ENCODE assay signal across 15 cellular contexts in the genomic region with DNA sequence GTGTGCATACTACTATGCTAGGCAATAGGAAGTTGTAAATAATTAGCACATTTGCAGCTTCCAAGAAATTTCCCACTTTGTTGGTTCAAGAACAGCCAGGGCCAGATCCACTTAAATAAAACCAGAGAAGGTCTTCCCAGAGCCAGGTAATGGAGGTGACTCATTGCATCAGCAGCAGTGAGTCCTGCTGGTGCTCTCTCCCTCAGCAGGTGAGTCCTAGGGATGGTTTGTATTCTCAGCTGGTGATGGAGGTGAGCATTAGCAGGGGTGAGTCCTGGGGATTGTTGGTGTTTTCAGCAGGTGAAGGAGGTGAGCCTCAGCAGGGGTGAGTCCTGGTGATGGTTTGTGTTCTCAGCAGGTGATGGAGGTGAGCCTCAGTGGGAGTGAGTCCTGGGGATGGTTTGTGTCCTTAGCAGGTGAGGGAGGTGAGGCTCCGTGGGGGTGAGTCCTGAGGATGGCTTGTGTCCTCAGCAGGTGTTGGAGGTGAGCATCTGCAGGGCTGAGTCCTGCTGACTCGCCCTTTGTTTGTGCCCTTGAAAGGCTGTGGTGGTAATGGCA.
DNase-seq lines count a peak whose midpoint lies in the region; ATAC-seq and TF ChIP-seq lines count a peak whose summit lies in the region.
"Had no signal": no experiment of that assay in that cellular context is flagged by ENCODE, and none has a peak within 500 bp of the region (broad histone marks: within the 10 kb centered on the region; RNA-seq: fewer than 3 reads in every experiment).

No MANE protein-coding gene starts in this region.

- peak; percentile 44 for ATAC-seq in foreskin keratinocyte
- ATAC-seq in stimulated activated effector memory CD8-positive, alpha-beta T cell treated with anti-CD3 and anti-CD28 coated beads, Interleukin-12 subunit alpha, Interleukin-12 subunit beta, amount 100 ng/mL, for 72 hours, result peak; percentile 36

- WGBS in mammary epithelial cell (ENCODE audit: low coverage, missing lambda C conversion rate), result 78% methylated on average over 2 of the region's 2 CpGs

- intact Hi-C loops in mammary epithelial cell (cut with micrococcal nuclease), result no loop called here
- intact Hi-C loops in uterus (cut with DNase I; ENCODE audit: low total_unique reads), result no loop called here

- H3K4me3 Mint-ChIP-seq in stimulated activated effector memory CD8-positive, alpha-beta T cell treated with anti-CD3 and anti-CD28 coated beads, Interleukin-12 subunit alpha, Interleukin-12 subunit beta, amount 100 ng/mL, for 72 hours, result no peak overlapping the region
- H3K4me3 Mint-ChIP-seq: CD4-positive, CD25-positive, alpha-beta regulatory T cell; HFFc6 had no signal

- POLR2A ChIA-PET in HEK293 (lab: Yijun Ruan, JAX), result no interaction called here

- no peaks in the 10 kb centered on the region for H3K4me1 ChIP-seq in HEK293 (ENCODE audit: control insufficient read depth, insufficient read depth, low read length)
- H3K4me1 ChIP-seq in mammary epithelial cell (ENCODE audit: insufficient read depth, low read length), result no peaks in the 10 kb centered on the region
- H3K4me1 ChIP-seq in foreskin keratinocyte, result no peaks in the 10 kb centered on the region
- no peaks in the 10 kb centered on the region for H3K4me1 ChIP-seq in uterus
- no peaks in the 10 kb centered on the region for H3K4me1 ChIP-seq in MM.1S (ENCODE audit: low read length)
- H3K4me1 ChIP-seq: BLaER1 treated with 17β-estradiol and CSF1 and Interleukin-3, amounts not matched to agents 10 nM and 100 nM; HAP-1 had no signal

- H3K4me1 Mint-ChIP-seq in stimulated activated effector memory CD8-positive, alpha-beta T cell treated with anti-CD3 and anti-CD28 coated beads, Interleukin-12 subunit alpha, Interleukin-12 subunit beta, amount 100 ng/mL, for 72 hours, result no peaks in the 10 kb centered on the region
- H3K4me1 Mint-ChIP-seq: CD4-positive, CD25-positive, alpha-beta regulatory T cell had no signal

- DNase-seq in mammary epithelial cell (peak; percentile 6), foreskin keratinocyte (peak in 1 of 2 donors; percentile 22), uterus (no peak), MM.1S (no peak), RPMI8226 (no peak)
- no peak for DNase-seq in stimulated activated effector memory CD8-positive, alpha-beta T cell treated with anti-CD3 and anti-CD28 coated beads, Interleukin-12 subunit alpha, Interleukin-12 subunit beta, amount 100 ng/mL, for 72 hours (ENCODE audit: low spot score in 2 of 2)
- DNase-seq: ACHN; CD4-positive, CD25-positive, alpha-beta regulatory T cell; DMS53; GF-D8; GOT3; HFFc6 had no signal

- no peak overlapping the region for H3K4me3 ChIP-seq in HEK293 (ENCODE audit: low read depth, low read length)
- no peak overlapping the region for H3K4me3 ChIP-seq in mammary epithelial cell (replicated peaks in 1 of 3; ENCODE audit: insufficient read depth in 1 of 3, low read depth in 2 of 3, low read length in 3 of 3)
- no peak overlapping the region for H3K4me3 ChIP-seq in uterus
- no peak overlapping the region for H3K4me3 ChIP-seq in MM.1S (ENCODE audit: low read length)
- H3K4me3 ChIP-seq: BLaER1 treated with 17β-estradiol and CSF1 and Interleukin-3, amounts not matched to agents 10 nM and 100 nM; HAP-1 had no signal

- no peak overlapping the region for H2AFZ ChIP-seq in mammary epithelial cell (ENCODE audit: low read depth, low read length)
- no peak overlapping the region for H2AFZ ChIP-seq in MM.1S (ENCODE audit: low read length)

- H3K4me2 ChIP-seq in mammary epithelial cell (ENCODE audit: insufficient read depth, low read depth, low read length), result no peak overlapping the region
- no peak overlapping the region for H3K4me2 ChIP-seq in MM.1S (ENCODE audit: low read depth, low read length)
- H3K4me2 ChIP-seq: BLaER1 treated with 17β-estradiol and CSF1 and Interleukin-3, amounts not matched to agents 10 nM and 100 nM had no signal

- no peaks in the 10 kb centered on the region for H3F3A ChIP-seq in MM.1S (ENCODE audit: insufficient read depth, low read length)

- dilution Hi-C loops in mammary epithelial cell (cut with HindIII; ENCODE audit: low sequenced_read_pairs), result no loop called here

- no peak for TF ChIP-seq CTCF in HEK293 (tag by site-specific recombination; IDR thresholded peaks at IDR 0.05)
- TF ChIP-seq CTCF in mammary epithelial cell (conservative IDR thresholded peaks at IDR 0.05 in 1 of 2, IDR thresholded peaks at IDR 0.05 in 1 of 2; ENCODE audit: extremely low read depth in 1 of 2, insufficient read depth in 1 of 2, low read depth in 1 of 2, low read length in 2 of 2), result no peak
- TF ChIP-seq CTCF in foreskin keratinocyte (conservative IDR thresholded peaks at IDR 0.05), result no peak
- TF ChIP-seq CTCF in uterus (IDR thresholded peaks at IDR 0.05), result no peak
- TF ChIP-seq CTCF in MM.1S (IDR thresholded peaks at IDR 0.05; ENCODE audit: low read length), result no peak

- CTCF ChIA-PET in HEK293 (lab: Yijun Ruan, JAX), result no interaction called here
- CTCF ChIA-PET in mammary epithelial cell (lab: Charles Lee; ENCODE audit: low non-redundant PET), result no interaction called here

- TF ChIP-seq POLR2A in uterus (IDR thresholded peaks at IDR 0.05), result no peak

- H3K79me2 ChIP-seq in mammary epithelial cell (ENCODE audit: insufficient read depth, low read length), result no peaks in the 10 kb centered on the region
- H3K79me2 ChIP-seq in MM.1S (ENCODE audit: low read length), result no peaks in the 10 kb centered on the region

- H3K36me3 ChIP-seq in HEK293 (ENCODE audit: control insufficient read depth in 2 of 2, insufficient read depth in 1 of 2, low read length in 2 of 2) (no peaks in the 10 kb centered on the region), mammary epithelial cell (ENCODE audit: insufficient read depth, low read length) (no peaks in the 10 kb centered on the region), uterus (no peaks in the 10 kb centered on the region), MM.1S (replicated peaks; ENCODE audit: insufficient read depth, low read length) (no peaks in the 10 kb centered on the region)
- H3K36me3 ChIP-seq: HAP-1 had no signal

- H3K9me3 Mint-ChIP-seq in stimulated activated effector memory CD8-positive, alpha-beta T cell treated with anti-CD3 and anti-CD28 coated beads, Interleukin-12 subunit alpha, Interleukin-12 subunit beta, amount 100 ng/mL, for 72 hours, result peaks cover 10% of the 10 kb centered on the region
- H3K9me3 Mint-ChIP-seq: HFFc6 had no signal

- no peak overlapping the region for H3K27ac Mint-ChIP-seq in stimulated activated effector memory CD8-positive, alpha-beta T cell treated with anti-CD3 and anti-CD28 coated beads, Interleukin-12 subunit alpha, Interleukin-12 subunit beta, amount 100 ng/mL, for 72 hours
- H3K27ac Mint-ChIP-seq: CD4-positive, CD25-positive, alpha-beta regulatory T cell; HFFc6 had no signal

- H4K20me1 ChIP-seq in mammary epithelial cell (ENCODE audit: insufficient read depth, low read length) (no peaks in the 10 kb centered on the region), MM.1S (ENCODE audit: insufficient read depth, low read length) (no peaks in the 10 kb centered on the region)
- H4K20me1 ChIP-seq: BLaER1 treated with 17β-estradiol and CSF1 and Interleukin-3, amounts not matched to agents 10 nM and 100 nM had no signal

- H3K27ac ChIP-seq in HEK293 (ENCODE audit: extremely low read depth, low read depth, low read length) (no peak overlapping the region), mammary epithelial cell (ENCODE audit: insufficient read depth, low read depth, low read length) (no peak overlapping the region), foreskin keratinocyte (no peak overlapping the region), uterus (no peak overlapping the region), MM.1S (ENCODE audit: low read length) (no peak overlapping the region)
- H3K27ac ChIP-seq: BLaER1 treated with 17β-estradiol and CSF1 and Interleukin-3, amounts not matched to agents 10 nM and 100 nM had no signal

- in situ Hi-C loops in mammary epithelial cell (cut with MboI; ENCODE audit: low sequenced_read_pairs in 2 of 2), result no loop called here

- H3K9ac ChIP-seq in mammary epithelial cell (ENCODE audit: insufficient read depth, low read length), result no peak overlapping the region
- H3K9ac ChIP-seq in MM.1S (ENCODE audit: low read length), result no peak overlapping the region
- H3K9ac ChIP-seq: BLaER1 treated with 17β-estradiol and CSF1 and Interleukin-3, amounts not matched to agents 10 nM and 100 nM had no signal

- H3K9me3 ChIP-seq in HEK293 (ENCODE audit: control insufficient read depth, insufficient read depth, low read depth, low read length) (no peaks in the 10 kb centered on the region), mammary epithelial cell (replicated peaks; ENCODE audit: insufficient read depth, low read length) (no peaks in the 10 kb centered on the region), uterus (no peaks in the 10 kb centered on the region), MM.1S (replicated peaks; ENCODE audit: insufficient read depth, low read length) (no peaks in the 10 kb centered on the region)
- H3K9me3 ChIP-seq: HAP-1 had no signal

- H3K9me2 ChIP-seq in MM.1S (replicated peaks; ENCODE audit: insufficient read depth, low read length), result no peaks in the 10 kb centered on the region

- H3K36me3 Mint-ChIP-seq in stimulated activated effector memory CD8-positive, alpha-beta T cell treated with anti-CD3 and anti-CD28 coated beads, Interleukin-12 subunit alpha, Interleukin-12 subunit beta, amount 100 ng/mL, for 72 hours, result no peaks in the 10 kb centered on the region
- H3K36me3 Mint-ChIP-seq: CD4-positive, CD25-positive, alpha-beta regulatory T cell had no signal

- H3K27me3 ChIP-seq in mammary epithelial cell (ENCODE audit: insufficient read depth, low read length) (no peaks in the 10 kb centered on the region), foreskin keratinocyte (no peaks in the 10 kb centered on the region), uterus (no peaks in the 10 kb centered on the region), MM.1S (replicated peaks; ENCODE audit: insufficient read depth, low read length) (no peaks in the 10 kb centered on the region)
- H3K27me3 ChIP-seq: BLaER1 treated with 17β-estradiol and CSF1 and Interleukin-3, amounts not matched to agents 10 nM and 100 nM had no signal

- no TSS peak for BruUV-seq in mammary epithelial cell (replicated peaks; lab: Mats Ljungman, UMichigan)

TF ChIP-seq in HEK293, 187 proteins besides CTCF, POLR2A, EP300 and RAD21 (continues in another document):
- TF ChIP-seq ZNF785 (tag by site-specific recombination; IDR thresholded peaks at IDR 0.05), result no peak
- peak; percentile 90 for TF ChIP-seq ZIC2 (tag by site-specific recombination; IDR thresholded peaks at IDR 0.05)
- TF ChIP-seq BCL11A (tag by site-specific recombination; IDR thresholded peaks at IDR 0.05; ENCODE audit: low read depth), result no peak
- peak; percentile 96 for TF ChIP-seq ZNF10 (tag by site-specific recombination; IDR thresholded peaks at IDR 0.05)
